14 cellular contexts compared by ENCODE assay signal in the genomic region with DNA sequence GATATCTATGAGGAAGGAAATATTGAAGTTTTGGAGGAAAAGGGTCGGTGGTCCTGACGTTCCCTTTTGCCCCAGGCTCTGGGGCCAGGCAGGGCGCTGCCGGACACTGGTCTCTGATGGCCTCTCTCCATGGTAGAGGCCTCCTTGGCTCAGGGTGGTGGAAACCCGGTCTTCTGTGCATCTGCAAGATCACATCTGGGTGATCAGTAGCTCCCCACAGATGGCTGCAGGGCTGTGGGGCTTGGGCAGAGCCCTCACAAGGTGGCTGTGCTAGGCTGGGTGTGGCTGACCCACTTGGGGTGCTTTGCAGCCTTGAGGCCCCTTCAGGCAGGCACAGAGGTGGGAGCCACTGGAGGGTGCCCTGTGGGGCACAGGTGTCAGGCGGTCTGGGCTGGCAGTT. TPM values are rescaled to one million over a fixed set of nuclear protein-coding genes. Genes with fewer than 3 reads are reported as not detected.
DNase-seq lines count a peak whose midpoint lies in the region; ATAC-seq, FAIRE-seq and TF ChIP-seq lines count a peak whose summit lies in the region.
"Had no signal": no experiment of that assay in that cellular context is flagged by ENCODE, and none has a peak within 500 bp of the region (broad histone marks: within the 10 kb centered on the region; RNA-seq: fewer than 3 reads in every experiment).

No MANE protein-coding gene starts in this region.

- H4K20me1 ChIP-seq in BLaER1 (no peaks in the 10 kb centered on the region), HCT116 (ENCODE audit: insufficient read depth) (no peaks in the 10 kb centered on the region)

- POLR2A ChIA-PET in HCT116 (lab: Charles Lee) = no interaction called here

- H3K9ac ChIP-seq in BLaER1 = no peak overlapping the region; the same call in 1 of the 2 replicates
- H3K9ac ChIP-seq in HCT116 (ENCODE audit: low read length) = no peak overlapping the region
- H3K9ac ChIP-seq in kidney (ENCODE audit: low read length in 2 of 2) = no peak overlapping the region

- no peaks in the 10 kb centered on the region for H3K9me2 ChIP-seq in HCT116 (ENCODE audit: insufficient read depth)

- TF ChIP-seq EP300 in ovary (IDR thresholded peaks at IDR 0.05) = no peak

- FAIRE-seq in kidney (lab: Jason Lieb, UNC) = no peak
- FAIRE-seq in GM12891 (lab: Jason Lieb, UNC) = no peak
- FAIRE-seq: RCC 7860 had no signal

- H3K4me1 ChIP-seq in BLaER1 (peaks cover 99% of the 10 kb centered on the region), HCT116 (ENCODE audit: control insufficient read depth in 1 of 2, insufficient read depth in 2 of 2, low read length in 2 of 2) (no peaks in the 10 kb centered on the region), kidney (ENCODE audit: control insufficient read depth in 1 of 2, insufficient read depth in 1 of 2, low read depth in 1 of 2, low read length in 2 of 2) (peaks cover 9 to 25% of the 10 kb centered on the region in 2 donors), ovary (ENCODE audit: insufficient read depth) (peaks cover 29% of the 10 kb centered on the region)

- no TSS peak for BruUV-seq in HCT116 (replicated peaks; lab: Mats Ljungman, UMichigan)

- H3K4me3 ChIP-seq in BLaER1 = no peak overlapping the region
- no peak overlapping the region for H3K4me3 ChIP-seq in HCT116 (replicated peaks in 1 of 2; ENCODE audit: low read depth in 1 of 2, low read length in 2 of 2)
- H3K4me3 ChIP-seq in kidney (ENCODE audit: low read length in 2 of 2) = no peak overlapping the region
- H3K4me3 ChIP-seq in ovary = no peak overlapping the region

- no peak for TF ChIP-seq RAD21 in HCT116 (IDR thresholded peaks at IDR 0.05; ENCODE audit: low read depth)

- H2AFZ ChIP-seq in HCT116 (ENCODE audit: low read depth, low read length, poor library complexity, severe bottlenecking) = no peak overlapping the region

- ATAC-seq in HCT116 = peak; percentile 24; the same call in 1 of the 2 replicates
- no peak for ATAC-seq in GM19395 (IDR thresholded peaks at IDR 0.05; ENCODE audit: unreplicated experiment)

- DNase-seq in HCT116 (ENCODE audit: low read depth, low spot score) (no peak), kidney (peak; percentile 40), ovary (peak in 3 of 5 donors; percentile 10 to 24 (median 13)), GM12891 (ENCODE audit: insufficient read length, low spot score) (no peak), AG20443 (ENCODE audit: low spot score) (no peak)
- DNase-seq: CD4-positive, alpha-beta T cell; HCEC 1CT; NCI-H1092 treated with DMSO at 0.1 percent for 48 hours; NCI-H2107; NCI-H2227 treated with DMSO at 0.1 percent for 48 hours; NCI-H524 treated with DMSO at 0.1 percent for 48 hours had no signal

- RAD21 ChIA-PET in HCT116 (lab: Charles Lee; ENCODE audit: low non-redundant PET in 1 of 2, low total read pairs in 2 of 2, uncharacterized antibody in 2 of 2, unreplicated experiment in 2 of 2) = no interaction called here

- H3K4me2 ChIP-seq in BLaER1 (peak overlapping the region; percentile 91), HCT116 (ENCODE audit: low read length) (no peak overlapping the region)

- no peaks in the 10 kb centered on the region for H3K9me3 ChIP-seq in BLaER1
- no peaks in the 10 kb centered on the region for H3K9me3 ChIP-seq in HCT116 (ENCODE audit: control insufficient read depth in 1 of 2, insufficient read depth in 1 of 2, low read depth in 1 of 2, low read length in 2 of 2)
- no peaks in the 10 kb centered on the region for H3K9me3 ChIP-seq in kidney (ENCODE audit: control insufficient read depth in 1 of 2, low read length in 2 of 2)
- no peaks in the 10 kb centered on the region for H3K9me3 ChIP-seq in ovary

- H3K79me2 ChIP-seq in HCT116 (ENCODE audit: insufficient read depth, low read length) = no peaks in the 10 kb centered on the region

- CTCF ChIA-PET in HCT116 (lab: Charles Lee) = interaction anchor here (1.6 kb wide), 1 partner anchor 43 kb away, joined by 3 read pairs; no protein-coding TSS in a partner anchor

- H3K36me3 ChIP-seq in BLaER1 = no peaks in the 10 kb centered on the region
- H3K36me3 ChIP-seq in HCT116 (ENCODE audit: control insufficient read depth in 1 of 2, insufficient read depth in 2 of 2, low read length in 2 of 2) = no peaks in the 10 kb centered on the region
- no peaks in the 10 kb centered on the region for H3K36me3 ChIP-seq in kidney (ENCODE audit: control insufficient read depth in 1 of 2, insufficient read depth in 2 of 2, low read length in 2 of 2)
- H3K36me3 ChIP-seq in ovary = no peaks in the 10 kb centered on the region

- 93 to 95% (median 93%) methylated on average over 6 of the region's 6 CpGs for WGBS in ovary, 3 donors

- H3K27me3 ChIP-seq in BLaER1 (no peaks in the 10 kb centered on the region), HCT116 (ENCODE audit: insufficient read depth, low read length) (no peaks in the 10 kb centered on the region), ovary (no peaks in the 10 kb centered on the region)

- TF ChIP-seq POLR2A in HCT116 (IDR thresholded peaks at IDR 0.05; ENCODE audit: borderline replicate concordance, extremely low read depth, insufficient read depth, insufficient read length) (no peak), ovary (IDR thresholded peaks at IDR 0.05) (no peak), GM12891 (IDR thresholded peaks at IDR 0.05; ENCODE audit: low read depth, low read length) (no peak)

- intact Hi-C loops in HCT116 (cut with micrococcal nuclease) (no loop called here), kidney (cut with DNase I) (no loop called here), ovary (cut with DNase I) (no loop called here)

- H3K27ac ChIP-seq in BLaER1 (peak overlapping the region; percentile 97; the same call in 1 of the 2 replicates), HCT116 (ENCODE audit: low read depth, low read length) (no peak overlapping the region), kidney (ENCODE audit: low read depth in 2 of 2, low read length in 2 of 2) (no peak overlapping the region), ovary (no peak overlapping the region)

- TF ChIP-seq CTCF in HCT116 (IDR thresholded peaks at IDR 0.05 in 2 of 3, conservative IDR thresholded peaks at IDR 0.05 in 1 of 3; ENCODE audit: borderline replicate concordance in 1 of 3, insufficient read depth in 1 of 3, low read depth in 2 of 3, low read length in 2 of 3) = no peak
- no peak for TF ChIP-seq CTCF in kidney (IDR thresholded peaks at IDR 0.05; ENCODE audit: borderline replicate concordance, extremely low read depth, insufficient read depth)
- TF ChIP-seq CTCF in ovary (IDR thresholded peaks at IDR 0.05) = no peak

TF ChIP-seq in HCT116, 20 proteins besides CTCF, POLR2A, EP300 and RAD21 (continues in another document):
- TF ChIP-seq EZH2phosphoT487 (IDR thresholded peaks at IDR 0.05; ENCODE audit: borderline replicate concordance) (no peak), POLR2AphosphoS5 (IDR thresholded peaks at IDR 0.05; ENCODE audit: low read depth, low read length) (no peak)

TF ChIP-seq in GM12891, 5 proteins besides CTCF, POLR2A, EP300 and RAD21:
- TF ChIP-seq SPI1 (IDR thresholded peaks at IDR 0.05; ENCODE audit: low read depth, low read length) = no peak
- TF ChIP-seq POLR2AphosphoS5 (IDR thresholded peaks at IDR 0.05; ENCODE audit: low read depth, low read length) = no peak
- no peak for TF ChIP-seq POU2F2 (IDR thresholded peaks at IDR 0.05; ENCODE audit: low read depth, low read length)
- TF ChIP-seq TAF1 (IDR thresholded peaks at IDR 0.05; ENCODE audit: low read depth, low read length) = no peak

RNA-seq across cellular contexts. Expression of a gene that starts 53.9 kb away (rescaled TPM):
- total RNA-seq in HCT116 (2021; ENCODE audit: unreplicated experiment) (57.2 TPM), kidney (232 TPM), ovary (100 to 1,000 TPM in 3 of 7 donors, 10 to 100 TPM in 2, not detected in 2; 74.9 to 294 (median 169) TPM)
- not detected in 2 replicates for polyA plus RNA-seq in HCT116 (2012)
- polyA plus RNA-seq in kidney (ENCODE audit: insufficient read depth, low read depth, low replicate concordance) (not detected), ovary (not detected)
- not detected for polyA plus RNA-seq in GM12891 (2012; ENCODE audit: low read depth, missing spikeins)

Comparison
In these comparisons a context has a peak if more than half of its experiments do, and no peak if none do; other contexts are left out.
1. DNase-seq: peak in kidney (single experiment) and ovary (3 of 5); none in HCT116 (single experiment), GM12891 (single experiment) and AG20443 (single experiment).